ENCODE assay signal across 10 cellular contexts in the genomic region with DNA sequence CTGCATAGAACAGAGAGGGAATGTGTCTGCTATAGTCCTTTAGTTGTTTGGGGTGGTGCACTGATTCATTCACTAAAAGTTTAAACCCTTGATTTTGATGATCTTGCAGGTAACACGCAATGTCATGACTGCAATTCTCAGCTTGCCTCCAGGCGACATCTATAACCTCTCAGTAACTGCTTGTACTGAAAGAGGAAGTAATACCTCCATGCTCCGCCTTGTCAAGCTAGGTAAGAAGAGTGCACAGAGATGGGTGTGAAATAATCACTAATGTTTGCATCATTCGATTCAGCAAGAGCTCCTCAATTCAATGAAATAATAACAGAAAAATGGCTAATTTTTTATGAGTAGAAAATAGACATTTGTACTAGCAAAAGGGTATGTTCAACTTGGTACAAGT.
DNase-seq lines count a peak whose midpoint lies in the region; ATAC-seq and TF ChIP-seq lines count a peak whose summit lies in the region.
"Had no signal": no experiment of that assay in that cellular context is flagged by ENCODE, and none has a peak within 500 bp of the region (broad histone marks: within the 10 kb centered on the region; RNA-seq: fewer than 3 reads in every experiment).

No MANE protein-coding gene starts in this region.

- POLR2A ChIA-PET in activated CD8-positive, alpha-beta T cell treated with anti-CD3 and anti-CD28 coated beads for 36 hours (lab: Charles Lee), result no interaction called here
- POLR2A ChIA-PET in activated CD8-positive, alpha-beta T cell treated with anti-CD3 and anti-CD28 coated beads, Interleukin-2, amount 10 ng/mL, durations not matched to agents 7 days and 5 days (lab: Charles Lee), result no interaction called here

- DNase-seq in activated CD8-positive, alpha-beta T cell treated with anti-CD3 and anti-CD28 coated beads for 36 hours, result no peak
- no peak for DNase-seq in activated CD8-positive, alpha-beta T cell treated with anti-CD3 and anti-CD28 coated beads, Interleukin-2, amount 10 ng/mL, durations not matched to agents 7 days and 5 days
- DNase-seq in NAMALWA (ENCODE audit: low spot score) (peak; percentile 88), middle frontal gyrus (ENCODE audit: extremely low spot score, low spot score) (no peak), medulla oblongata (ENCODE audit: extremely low spot score) (no peak), immature natural killer cell (no peak), mesothelial cell of epicardium (ENCODE audit: low spot score in 2 of 2, unreplicated experiment in 2 of 2) (no peak)
- DNase-seq: ACHN; activated T-cell treated with anti-CD3 and anti-CD28 coated beads, Interleukin-2, amount 50 U/mL, for 48 hours had no signal

- H3K36me3 Mint-ChIP-seq in activated CD8-positive, alpha-beta T cell treated with anti-CD3 and anti-CD28 coated beads for 36 hours (ENCODE audit: low read depth), result peaks cover 3% of the 10 kb centered on the region
- H3K36me3 Mint-ChIP-seq in activated CD8-positive, alpha-beta T cell treated with anti-CD3 and anti-CD28 coated beads, Interleukin-2, amount 10 ng/mL, durations not matched to agents 7 days and 5 days (ENCODE audit: low read depth), result no peaks in the 10 kb centered on the region
- no peaks in the 10 kb centered on the region for H3K36me3 Mint-ChIP-seq in immature natural killer cell
- peaks cover 11% of the 10 kb centered on the region for H3K36me3 Mint-ChIP-seq in mesothelial cell of epicardium

- H3K27me3 Mint-ChIP-seq in activated CD8-positive, alpha-beta T cell treated with anti-CD3 and anti-CD28 coated beads for 36 hours, result peaks cover 7% of the 10 kb centered on the region
- H3K27me3 Mint-ChIP-seq in activated CD8-positive, alpha-beta T cell treated with anti-CD3 and anti-CD28 coated beads, Interleukin-2, amount 10 ng/mL, durations not matched to agents 7 days and 5 days (ENCODE audit: low read depth), result peaks cover 23% of the 10 kb centered on the region
- H3K27me3 Mint-ChIP-seq in immature natural killer cell (ENCODE audit: low read depth in 3 of 3) (peaks cover 0 to 13% (median 2%) of the 10 kb centered on the region in 3 donors), mesothelial cell of epicardium (ENCODE audit: low read depth) (peaks cover 2% of the 10 kb centered on the region)

- H3K27ac Mint-ChIP-seq in activated CD8-positive, alpha-beta T cell treated with anti-CD3 and anti-CD28 coated beads for 36 hours, result no peak overlapping the region
- no peak overlapping the region for H3K27ac Mint-ChIP-seq in activated CD8-positive, alpha-beta T cell treated with anti-CD3 and anti-CD28 coated beads, Interleukin-2, amount 10 ng/mL, durations not matched to agents 7 days and 5 days
- no peak overlapping the region for H3K27ac Mint-ChIP-seq in immature natural killer cell
- H3K27ac Mint-ChIP-seq in mesothelial cell of epicardium, result no peak overlapping the region

- CTCF ChIA-PET in activated CD8-positive, alpha-beta T cell treated with anti-CD3 and anti-CD28 coated beads for 36 hours (lab: Charles Lee), result interaction anchor here (13.5 kb wide), 1 partner anchor 63 kb away, joined by 510 read pairs; no protein-coding TSS in a partner anchor
- CTCF ChIA-PET in activated CD8-positive, alpha-beta T cell treated with anti-CD3 and anti-CD28 coated beads, Interleukin-2, amount 10 ng/mL, durations not matched to agents 7 days and 5 days (lab: Charles Lee), result interaction anchor here (1.0 to 15.4 kb wide), 4 partner anchors 8 to 83 kb away, joined by 3 to 720 read pairs (median 3); no protein-coding TSS in a partner anchor

- peaks cover 10% of the 10 kb centered on the region for H3K9me3 Mint-ChIP-seq in activated CD8-positive, alpha-beta T cell treated with anti-CD3 and anti-CD28 coated beads for 36 hours
- H3K9me3 Mint-ChIP-seq in activated CD8-positive, alpha-beta T cell treated with anti-CD3 and anti-CD28 coated beads, Interleukin-2, amount 10 ng/mL, durations not matched to agents 7 days and 5 days (ENCODE audit: insufficient read depth), result no peaks in the 10 kb centered on the region
- peaks cover 0 to 14% (median 3%) of the 10 kb centered on the region in 6 donors for H3K9me3 Mint-ChIP-seq in immature natural killer cell
- H3K9me3 Mint-ChIP-seq in mesothelial cell of epicardium, result peaks cover 23% of the 10 kb centered on the region

- ATAC-seq in activated CD8-positive, alpha-beta T cell treated with anti-CD3 and anti-CD28 coated beads for 36 hours, result peak; percentile 51
- ATAC-seq in activated CD8-positive, alpha-beta T cell treated with anti-CD3 and anti-CD28 coated beads, Interleukin-2, amount 10 ng/mL, durations not matched to agents 7 days and 5 days, result no peak
- ATAC-seq in HG02885 (IDR thresholded peaks at IDR 0.05; ENCODE audit: poor library complexity, unreplicated experiment), result peak; percentile 100

- no peak overlapping the region for H3K4me3 Mint-ChIP-seq in activated CD8-positive, alpha-beta T cell treated with anti-CD3 and anti-CD28 coated beads for 36 hours
- H3K4me3 Mint-ChIP-seq in activated CD8-positive, alpha-beta T cell treated with anti-CD3 and anti-CD28 coated beads, Interleukin-2, amount 10 ng/mL, durations not matched to agents 7 days and 5 days, result no peak overlapping the region
- no peak overlapping the region for H3K4me3 Mint-ChIP-seq in immature natural killer cell
- H3K4me3 Mint-ChIP-seq in mesothelial cell of epicardium, result no peak overlapping the region

- H3K4me1 Mint-ChIP-seq in activated CD8-positive, alpha-beta T cell treated with anti-CD3 and anti-CD28 coated beads for 36 hours (ENCODE audit: low read depth), result no peaks in the 10 kb centered on the region
- peaks cover 5% of the 10 kb centered on the region for H3K4me1 Mint-ChIP-seq in activated CD8-positive, alpha-beta T cell treated with anti-CD3 and anti-CD28 coated beads, Interleukin-2, amount 10 ng/mL, durations not matched to agents 7 days and 5 days (ENCODE audit: low read depth)
- H3K4me1 Mint-ChIP-seq in immature natural killer cell (no peaks in the 10 kb centered on the region), mesothelial cell of epicardium (peaks cover 6% of the 10 kb centered on the region)

- no peak for TF ChIP-seq CTCF in activated CD8-positive, alpha-beta T cell treated with anti-CD3 and anti-CD28 coated beads for 36 hours (IDR thresholded peaks at IDR 0.05)
- TF ChIP-seq CTCF in mesothelial cell of epicardium (IDR thresholded peaks at IDR 0.05; ENCODE audit: unreplicated experiment), result no peak

- intact Hi-C loops in activated CD8-positive, alpha-beta T cell treated with anti-CD3 and anti-CD28 coated beads for 36 hours (cut with micrococcal nuclease), result no loop called here
